In the genomic region with DNA sequence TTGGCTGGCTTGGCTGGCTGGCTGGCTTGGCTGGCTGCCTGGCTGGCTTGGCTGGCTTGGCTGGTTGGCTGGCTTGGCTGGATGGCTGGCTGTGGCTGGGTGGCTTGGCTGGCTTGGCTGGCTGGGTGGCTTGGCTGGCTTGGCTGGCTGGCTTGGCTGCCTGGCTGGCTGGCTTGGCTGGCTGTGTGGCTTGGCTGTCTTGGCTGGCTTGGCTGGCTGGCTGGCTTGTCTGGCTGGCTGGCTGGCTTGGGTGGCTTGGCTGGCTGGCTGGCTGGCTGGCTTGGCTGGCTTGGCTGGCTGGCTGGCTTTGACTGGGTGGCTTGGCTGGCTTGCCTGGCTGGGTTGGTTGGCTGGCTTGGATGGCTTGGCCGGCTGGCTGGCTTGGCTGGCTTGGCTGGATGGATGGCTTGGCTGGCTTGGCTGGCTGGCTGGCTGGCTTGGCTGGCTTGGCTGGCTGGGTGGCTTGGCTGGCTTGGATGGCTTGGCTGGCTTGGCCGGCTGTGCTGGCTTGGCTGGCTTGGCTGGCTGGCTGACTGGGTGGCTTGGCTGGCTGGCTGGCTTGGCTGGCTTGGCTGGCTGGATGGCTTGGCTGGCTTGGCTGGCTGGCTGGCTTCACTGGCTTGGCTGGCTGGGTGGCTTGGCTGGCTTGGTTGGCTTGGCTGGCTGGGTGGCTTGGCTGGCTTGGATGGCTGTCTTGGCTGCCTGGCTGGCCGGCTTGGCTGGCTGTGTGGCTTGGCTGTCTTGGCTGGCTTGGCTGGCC, we compare ENCODE assay signal across 12 cellular contexts. TPM values are rescaled to one million over a fixed set of nuclear protein-coding genes. Genes with fewer than 3 reads are reported as not detected.
DNase-seq lines count a peak whose midpoint lies in the region; ATAC-seq and TF ChIP-seq lines count a peak whose summit lies in the region.
"Not testable (repeated sequence)": the region's sequence is repeated elsewhere in the genome, so short reads cannot be mapped to it uniquely, and the experiment has no call there.
"Had no signal": no experiment of that assay in that cellular context is flagged by ENCODE, and none has a peak within 500 bp of the region (broad histone marks: within the 10 kb centered on the region; RNA-seq: fewer than 3 reads in every experiment).

No MANE protein-coding gene starts in this region.

- H3K27ac Mint-ChIP-seq in activated T-cell treated with anti-CD3 and anti-CD28 coated beads, Interleukin-2, amount 50 U/mL, for 72 hours; neural progenitor cell; type B pancreatic cell: not testable (repeated sequence)

- not testable (repeated sequence) for H3K36me3 ChIP-seq in brain microvascular endothelial cell (replicated peaks); right atrium auricular region; neural progenitor cell

- not testable (repeated sequence) for H4K20me1 ChIP-seq in neural progenitor cell (ENCODE audit: low read depth)

- H3K4me3 Mint-ChIP-seq in activated T-cell treated with anti-CD3 and anti-CD28 coated beads, Interleukin-2, amount 50 U/mL, for 72 hours; neural progenitor cell; type B pancreatic cell: not testable (repeated sequence)

- not testable (repeated sequence) for ATAC-seq in activated T-cell treated with anti-CD3 and anti-CD28 coated beads, Interleukin-2, amount 50 U/mL, for 72 hours (replicated peaks in 1 of 2)

- not testable (repeated sequence) for H2AFZ ChIP-seq in neural progenitor cell (replicated peaks)

- not testable (repeated sequence) for H3K4me2 ChIP-seq in neural progenitor cell

- H3K4me1 Mint-ChIP-seq in activated T-cell treated with anti-CD3 and anti-CD28 coated beads, Interleukin-2, amount 50 U/mL, for 72 hours (ENCODE audit: low read depth); neural progenitor cell; type B pancreatic cell (ENCODE audit: unreplicated experiment): not testable (repeated sequence)

- not testable (repeated sequence) for H3K4me3 ChIP-seq in brain microvascular endothelial cell (ENCODE audit: low read depth, low read length); right atrium auricular region; neural progenitor cell

- not testable (repeated sequence) for H3K4me1 ChIP-seq in right atrium auricular region, neural progenitor cell

- in situ Hi-C loops in brain microvascular endothelial cell (cut with HindIII; ENCODE audit: low pct_ligation_motif_present, low sequenced_read_pairs) = not testable (repeated sequence)

- not testable (repeated sequence) for H3K36me3 Mint-ChIP-seq in activated T-cell treated with anti-CD3 and anti-CD28 coated beads, Interleukin-2, amount 50 U/mL, for 72 hours (ENCODE audit: insufficient read depth in 2 of 2); neural progenitor cell; type B pancreatic cell

- TF ChIP-seq CTCF in brain microvascular endothelial cell (IDR thresholded peaks at IDR 0.05; ENCODE audit: low read depth, low read length, missing control alignments); right atrium auricular region (IDR thresholded peaks at IDR 0.05); neural progenitor cell (IDR thresholded peaks at IDR 0.05); type B pancreatic cell (conservative IDR thresholded peaks at IDR 0.05): not testable (repeated sequence)

- H3K79me2 ChIP-seq in neural progenitor cell (ENCODE audit: low read depth) = not testable (repeated sequence)

- not testable (repeated sequence) for H3K27ac ChIP-seq in brain microvascular endothelial cell, right atrium auricular region, neural progenitor cell

- not testable (repeated sequence) for H3K27me3 ChIP-seq in brain microvascular endothelial cell (replicated peaks); right atrium auricular region; neural progenitor cell

- not testable (repeated sequence) for H3F3A ChIP-seq in neural progenitor cell (ENCODE audit: low read depth)

- not testable (repeated sequence) for H3K27me3 Mint-ChIP-seq in activated T-cell treated with anti-CD3 and anti-CD28 coated beads, Interleukin-2, amount 50 U/mL, for 72 hours (ENCODE audit: low read depth); neural progenitor cell (ENCODE audit: insufficient read depth, low read depth); type B pancreatic cell

- DNase-seq in HK-2 (ENCODE audit: unreplicated experiment) (peak; percentile 11), brain microvascular endothelial cell (peak; percentile 23), right atrium auricular region (ENCODE audit: low spot score) (peak; percentile 78), neural progenitor cell (ENCODE audit: low spot score) (peak; percentile 1), type B pancreatic cell (ENCODE audit: extremely low spot score, unreplicated experiment) (peak; percentile 95)
- DNase-seq in activated CD4-positive, alpha-beta T cell treated with anti-CD3 and anti-CD28 coated beads for 48 hours = peak; percentile 51
- DNase-seq in activated T-cell treated with anti-CD3 and anti-CD28 coated beads, Interleukin-2, amount 50 U/mL, for 72 hours = peak; percentile 25 to 31
- DNase-seq in stimulated activated CD4-positive, alpha-beta T cell treated with anti-CD3 and anti-CD28 coated beads, TNF-alpha, amount 100 ng/mL, for 24 hours (ENCODE audit: low read depth in 3 of 3) = peak in 2 of 3 experiments; percentile 23 to 30

- H3K9me3 ChIP-seq in right atrium auricular region; neural progenitor cell (ENCODE audit: low read depth): not testable (repeated sequence)

- H3K9ac ChIP-seq in neural progenitor cell = not testable (repeated sequence)

- not testable (repeated sequence) for H3K9me3 Mint-ChIP-seq in activated T-cell treated with anti-CD3 and anti-CD28 coated beads, Interleukin-2, amount 50 U/mL, for 72 hours; neural progenitor cell; type B pancreatic cell

RNA-seq across cellular contexts. Expression of a gene that starts 24.2 kb away (rescaled TPM):
- not detected for total RNA-seq in activated T-cell treated with anti-CD3 and anti-CD28 coated beads, Interleukin-2, amount 50 U/mL, for 72 hours
- total RNA-seq in right atrium auricular region = not detected
- not detected in 2 replicates for total RNA-seq in neural progenitor cell (ENCODE audit: low replicate concordance)
- not detected in 2 replicates for total RNA-seq in type B pancreatic cell (ENCODE audit: low replicate concordance)
- total RNA-seq: H7, myocyte, renal cortical epithelial cell, SK-MEL-5 had no signal

RNA-seq across cellular contexts. Expression of a gene that starts 32.3 kb away (rescaled TPM):
- not detected for total RNA-seq in activated T-cell treated with anti-CD3 and anti-CD28 coated beads, Interleukin-2, amount 50 U/mL, for 72 hours
- total RNA-seq in right atrium auricular region = not detected
- total RNA-seq in neural progenitor cell (ENCODE audit: low replicate concordance) = not detected in 2 replicates
- not detected in 2 replicates for total RNA-seq in type B pancreatic cell (ENCODE audit: low replicate concordance)
- total RNA-seq: H7, myocyte, renal cortical epithelial cell, SK-MEL-5 had no signal

Comparison
In these comparisons a context has a peak if more than half of its experiments do, and no peak if none do; other contexts are left out.
1. DNase-seq: peak in every context shown above with its lines; median percentile 95 in type B pancreatic cell; 78 in right atrium auricular region; 51 in activated CD4-positive, alpha-beta T cell treated with anti-CD3 and anti-CD28 coated beads for 48 hours; 28 in activated T-cell treated with anti-CD3 and anti-CD28 coated beads, Interleukin-2, amount 50 U/mL, for 72 hours; 26 in stimulated activated CD4-positive, alpha-beta T cell treated with anti-CD3 and anti-CD28 coated beads, TNF-alpha, amount 100 ng/mL, for 24 hours; 23 in brain microvascular endothelial cell; 11 in HK-2; 1 in neural progenitor cell.